25 cellular contexts compared by ENCODE assay signal in genomic region chr12:40999212-40999611, GRCh38.
A peak's percentile ranks its signal among the peaks of the same experiment; 100 is the strongest.
DNase-seq lines count a peak whose midpoint lies in the region; TF ChIP-seq lines count a peak whose summit lies in the region.
"Had no signal": no experiment of that assay in that cellular context is flagged by ENCODE, and none has a peak within 500 bp of the region (broad histone marks: within the 10 kb centered on the region; RNA-seq: fewer than 3 reads in every experiment).

No MANE protein-coding gene starts in this region.

- TF ChIP-seq RAD21 in Ishikawa (IDR thresholded peaks at IDR 0.05; ENCODE audit: low read depth) = no peak

- H3K4me3 ChIP-seq in choroid plexus epithelial cell (ENCODE audit: low read depth, low read length) (no peak overlapping the region), testis (no peak overlapping the region)
- H3K4me3 ChIP-seq: GM12878, GM23248, PC-9 had no signal

- H3K27me3 ChIP-seq in testis = no peaks in the 10 kb centered on the region

- intact Hi-C loops in testis (cut with DNase I; ENCODE audit: low total_unique reads) = no loop called here

- no peak for TF ChIP-seq POLR2A in testis (IDR thresholded peaks at IDR 0.05)

- H3K27ac ChIP-seq in testis = no peak overlapping the region
- H3K27ac ChIP-seq: GM23248, PC-9 had no signal

- TF ChIP-seq CTCF in choroid plexus epithelial cell (conservative IDR thresholded peaks at IDR 0.05; ENCODE audit: low read depth, low read length) (no peak), testis (IDR thresholded peaks at IDR 0.05) (no peak), GM10266 (IDR thresholded peaks at IDR 0.05; ENCODE audit: control insufficient read depth, insufficient read depth, low read depth, missing control alignments) (no peak)

- TF ChIP-seq EP300 in Ishikawa (IDR thresholded peaks at IDR 0.05; ENCODE audit: borderline replicate concordance) = peak; percentile 82; the same call in 1 of the 2 replicates

- no peaks in the 10 kb centered on the region for H3K4me1 ChIP-seq in testis

- no peaks in the 10 kb centered on the region for H3K9me3 ChIP-seq in testis

- H3K36me3 ChIP-seq in testis (ENCODE audit: low read depth, missing control alignments) = no peaks in the 10 kb centered on the region

- DNase-seq in choroid plexus epithelial cell (ENCODE audit: low read depth) (peak; percentile 7), glomerular visceral epithelial cell (ENCODE audit: extremely low spot score) (peak; percentile 31), left kidney (ENCODE audit: low read depth, low spot score) (peak; percentile 58), testis (no peak), HuH-7.5 (ENCODE audit: low spot score) (no peak), GM10266 (ENCODE audit: extremely low spot score) (no peak), NCI-H524 treated with DMSO at 0.1 percent for 48 hours (lab: John Stamatoyannopoulos, UW) (no peak)
- DNase-seq: C1 segment of cervical spinal cord; CD4-positive, alpha-beta memory T cell; COR-L47; GM23248; H7; KG1; MM.1S; NCI-H2029; NCI-H446; NCI-H526; NCI-H82; NK-92 treated with Interleukin-12 subunit alpha and Interleukin-12 subunit beta, amount 100 ng/mL, for 24 hours; PC-9; RPMI8226; SIG-M5; SK-N-SH had no signal

- 79 to 82% methylated on average over 1 of the region's 1 CpG for WGBS in testis, 2 donors

TF ChIP-seq in Ishikawa, 13 proteins besides CTCF, POLR2A, EP300 and RAD21:
- peak; percentile 61; the same call in 1 of the 2 replicates for TF ChIP-seq FOXM1 (IDR thresholded peaks at IDR 0.05; ENCODE audit: borderline replicate concordance, low read depth)
- no peak for TF ChIP-seq YY1 (IDR thresholded peaks at IDR 0.05; ENCODE audit: low read depth)
- TF ChIP-seq USF1 (IDR thresholded peaks at IDR 0.05) = no peak
- peak; percentile 71 for TF ChIP-seq TCF12 (IDR thresholded peaks at IDR 0.05; ENCODE audit: low read depth)
- no peak for TF ChIP-seq CEBPB (IDR thresholded peaks at IDR 0.05)
- TF ChIP-seq TEAD4 (IDR thresholded peaks at IDR 0.05) = peak; percentile 74
- peak; percentile 78 for TF ChIP-seq NFIC (IDR thresholded peaks at IDR 0.05)
- no peak for TF ChIP-seq EGR1 (IDR thresholded peaks at IDR 0.05)
- TF ChIP-seq MAX (IDR thresholded peaks at IDR 0.05) = no peak
- no peak for TF ChIP-seq CREB1 (IDR thresholded peaks at IDR 0.05; ENCODE audit: low read depth)

Comparison
In these comparisons a context has a peak if more than half of its experiments do, and no peak if none do; other contexts are left out.
1. DNase-seq: peak in choroid plexus epithelial cell (single experiment), glomerular visceral epithelial cell (single experiment) and left kidney (single experiment); none in testis (single experiment), HuH-7.5 (single experiment), GM10266 (single experiment) and NCI-H524 treated with DMSO at 0.1 percent for 48 hours (single experiment).